Comparison of ENCODE assay signal across 23 cellular contexts in genomic region chr5:146081685-146082084, GRCh38. TPM values are rescaled to one million over a fixed set of nuclear protein-coding genes. Genes with fewer than 3 reads are reported as not detected.
"Had no signal": no experiment of that assay in that cellular context is flagged by ENCODE, and none has a peak within 500 bp of the region (broad histone marks: within the 10 kb centered on the region; RNA-seq: fewer than 3 reads in every experiment).

No MANE protein-coding gene starts in this region.

- H3K36me3 Mint-ChIP-seq: activated naive CD8-positive, alpha-beta T cell treated with anti-CD3 and anti-CD28 coated beads for 36 hours; memory B cell; T-cell had no signal

- DNase-seq: activated CD4-positive, alpha-beta memory T cell treated with anti-CD3 and anti-CD28 coated beads, Interleukin-2, amount 10 ng/mL, durations not matched to agents 7 days and 5 days; activated CD4-positive, alpha-beta T cell treated with anti-CD3 and anti-CD28 coated beads for 36 hours; activated gamma-delta T cell treated with Interleukin-2 at 50 U/mL for 16 hours; activated naive CD8-positive, alpha-beta T cell treated with anti-CD3 and anti-CD28 coated beads for 36 hours; activated T-cell treated with anti-CD3 and anti-CD28 coated beads, Interleukin-2, amount 50 U/mL, for 48 hours; anterior cingulate cortex; dermis blood vessel endothelial cell; foreskin keratinocyte; heart left ventricle; left lung; retina; stimulated activated naive CD4-positive, alpha-beta T cell; substantia nigra; T-cell; T1000; trophoblast cell; WERI-Rb-1 had no signal

- ATAC-seq: activated CD4-positive, alpha-beta T cell treated with anti-CD3 and anti-CD28 coated beads for 36 hours; foreskin keratinocyte; left lung; T-cell had no signal

- H3K4me3 Mint-ChIP-seq: activated CD4-positive, alpha-beta memory T cell treated with anti-CD3 and anti-CD28 coated beads, Interleukin-2, amount 10 ng/mL, durations not matched to agents 7 days and 5 days; activated CD4-positive, alpha-beta T cell treated with anti-CD3 and anti-CD28 coated beads for 36 hours; activated naive CD8-positive, alpha-beta T cell treated with anti-CD3 and anti-CD28 coated beads for 36 hours; memory B cell; T-cell had no signal

- H3K79me2 ChIP-seq: parathyroid adenoma had no signal

- H3K27me3 ChIP-seq: breast epithelium, foreskin keratinocyte, heart left ventricle had no signal

- H3K9me3 Mint-ChIP-seq: activated CD4-positive, alpha-beta memory T cell treated with anti-CD3 and anti-CD28 coated beads, Interleukin-2, amount 10 ng/mL, durations not matched to agents 7 days and 5 days; activated naive CD8-positive, alpha-beta T cell treated with anti-CD3 and anti-CD28 coated beads for 36 hours; memory B cell; T-cell had no signal

- H3K4me1 ChIP-seq: breast epithelium, foreskin keratinocyte, left lung, parathyroid adenoma had no signal

- H3K27ac ChIP-seq: breast epithelium, esophagus muscularis mucosa, foreskin keratinocyte, heart left ventricle, left lung, parathyroid adenoma, WERI-Rb-1 had no signal

- H3K36me3 ChIP-seq: breast epithelium, esophagus muscularis mucosa, heart left ventricle, left lung, WERI-Rb-1 had no signal

- H2AFZ ChIP-seq: parathyroid adenoma had no signal

- H3K4me2 ChIP-seq: smooth muscle cell had no signal

- H3K27ac Mint-ChIP-seq: activated CD4-positive, alpha-beta memory T cell treated with anti-CD3 and anti-CD28 coated beads, Interleukin-2, amount 10 ng/mL, durations not matched to agents 7 days and 5 days; activated CD4-positive, alpha-beta T cell treated with anti-CD3 and anti-CD28 coated beads for 36 hours; activated naive CD8-positive, alpha-beta T cell treated with anti-CD3 and anti-CD28 coated beads for 36 hours; memory B cell; T-cell had no signal

- H3K4me3 ChIP-seq: breast epithelium, esophagus muscularis mucosa, heart left ventricle, left lung, smooth muscle cell had no signal

RNA-seq across cellular contexts. Expression of gene PLAC8L1, which starts 23.7 kb away (rescaled TPM):
- total RNA-seq: breast epithelium, cerebellum, dermis blood vessel endothelial cell, esophagus muscularis mucosa, foreskin keratinocyte, smooth muscle cell had no signal
- polyA plus RNA-seq: heart left ventricle had no signal
